In genomic region chr2:156834431-156834830, GRCh38 we compare ENCODE assay signal across 3 cellular contexts.
"Had no signal": no experiment of that assay in that cellular context is flagged by ENCODE, and none has a peak within 500 bp of the region (broad histone marks: within the 10 kb centered on the region; RNA-seq: fewer than 3 reads in every experiment).

No MANE protein-coding gene starts in this region.

- ATAC-seq: GM12878 had no signal

- H3K4me3 ChIP-seq: GM12878 had no signal

- DNase-seq: GDM1, GF-D8 had no signal
